ENCODE assay signal across 35 cellular contexts in the genomic region with DNA sequence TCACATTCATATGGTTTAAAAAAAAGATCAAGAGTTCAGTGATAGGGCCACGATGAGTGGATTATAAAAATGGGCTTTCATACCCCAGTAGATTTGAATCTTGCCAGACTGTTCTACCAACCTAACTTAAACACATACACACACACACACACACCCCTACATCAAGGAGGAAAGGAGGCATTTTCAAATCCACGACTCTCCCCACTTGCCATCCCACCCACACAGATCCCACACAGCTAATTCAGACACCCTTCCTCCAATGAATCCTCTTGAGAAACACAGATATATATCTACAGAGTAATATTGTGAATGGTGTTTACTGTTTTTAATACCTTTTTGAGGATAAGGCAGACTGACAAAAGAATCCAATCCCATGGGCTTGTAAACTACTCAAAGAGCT. TPM values are rescaled to one million over a fixed set of nuclear protein-coding genes. Genes with fewer than 3 reads are reported as not detected.
"Had no signal": no experiment of that assay in that cellular context is flagged by ENCODE, and none has a peak within 500 bp of the region (broad histone marks: within the 10 kb centered on the region; RNA-seq: fewer than 3 reads in every experiment).

No MANE protein-coding gene starts in this region.

- H3K36me3 ChIP-seq: left ventricle myocardium inferior, neural progenitor cell, neutrophil, right atrium auricular region, right lobe of liver, tibial nerve, uterus had no signal

- H2AFZ ChIP-seq: neural progenitor cell, parathyroid adenoma had no signal

- H3K27ac ChIP-seq: left ventricle myocardium inferior, neural progenitor cell, neutrophil, parathyroid adenoma, right atrium auricular region, right lobe of liver, tibial nerve, uterus had no signal

- H3K79me2 ChIP-seq: parathyroid adenoma had no signal

- H3K4me1 Mint-ChIP-seq: naive B cell; natural killer cell; stimulated activated memory B cell treated with anti-CD40 and anti-IgM and Interleukin-4, amounts not matched to agents 10 μg/mL and 1 μg/mL and 100 μg/mL, for 72 hours; stimulated activated naive CD8-positive, alpha-beta T cell treated with anti-CD3 and anti-CD28 coated beads, Interleukin-15, amount 100 ng/mL, for 72 hours had no signal

- H3K36me3 Mint-ChIP-seq: mesothelial cell of epicardium; natural killer cell; neural progenitor cell; stimulated activated memory B cell treated with anti-CD40 and anti-IgM and Interleukin-4, amounts not matched to agents 10 μg/mL and 1 μg/mL and 100 μg/mL, for 72 hours; type B pancreatic cell had no signal

- H3K4me3 ChIP-seq: left ventricle myocardium inferior, lung, neural progenitor cell, right atrium auricular region, right lobe of liver, smooth muscle cell, tibial nerve, uterus had no signal

- H3K4me2 ChIP-seq: neural progenitor cell, smooth muscle cell had no signal

- ATAC-seq: natural killer cell; right lobe of liver; stimulated activated memory B cell treated with anti-CD40 and anti-IgM and Interleukin-4, amounts not matched to agents 10 μg/mL and 1 μg/mL and 100 μg/mL, for 72 hours; stimulated activated naive CD8-positive, alpha-beta T cell treated with anti-CD3 and anti-CD28 coated beads, Interleukin-15, amount 100 ng/mL, for 72 hours had no signal

- H3K27me3 ChIP-seq: neural progenitor cell, right atrium auricular region, uterus had no signal

- H3K9ac ChIP-seq: neural progenitor cell, parathyroid adenoma had no signal

- H3K9me3 Mint-ChIP-seq: mesothelial cell of epicardium; natural killer cell; neural progenitor cell; stimulated activated memory B cell treated with anti-CD40 and anti-IgM and Interleukin-4, amounts not matched to agents 10 μg/mL and 1 μg/mL and 100 μg/mL, for 72 hours; stimulated activated naive CD8-positive, alpha-beta T cell treated with anti-CD3 and anti-CD28 coated beads, Interleukin-15, amount 100 ng/mL, for 72 hours; type B pancreatic cell had no signal

- DNase-seq: islet precursor cell; left ventricle myocardium inferior; mesendoderm; naive B cell; natural killer cell; nephron progenitor cell; occipital lobe; right lobe of liver; stimulated activated CD4-positive, alpha-beta T cell treated with anti-CD3 and anti-CD28 coated beads, Interleukin-1b, Interleukin-23, amount 100 ng/mL, for 48 hours; stimulated activated CD4-positive, alpha-beta T cell treated with anti-CD3 and anti-CD28 coated beads, Interleukin-2, amount 100 ng/mL, for 48 hours; stimulated activated CD4-positive, alpha-beta T cell treated with anti-CD3 and anti-CD28 coated beads, Interleukin-4, amount 100 ng/mL, for 4 hours; stimulated activated CD8-positive, alpha-beta memory T cell treated with anti-CD3 and anti-CD28 coated beads, Interleukin-4, amount 100 ng/mL, for 48 hours; stimulated activated naive CD4-positive, alpha-beta T cell treated with Interleukin-2 at 50 U/mL for 16 hours; stimulated activated naive CD8-positive, alpha-beta T cell treated with anti-CD3 and anti-CD28 coated beads, Interleukin-15, amount 100 ng/mL, for 72 hours; substantia nigra; uterus had no signal

- H3K9me3 ChIP-seq: left ventricle myocardium inferior, neutrophil, right atrium auricular region, right lobe of liver, tibial nerve, uterus had no signal

- H3K4me3 Mint-ChIP-seq: mesothelial cell of epicardium; naive B cell; natural killer cell; nephron progenitor cell; neural progenitor cell; stimulated activated memory B cell treated with anti-CD40 and anti-IgM and Interleukin-4, amounts not matched to agents 10 μg/mL and 1 μg/mL and 100 μg/mL, for 72 hours; stimulated activated naive CD8-positive, alpha-beta T cell treated with anti-CD3 and anti-CD28 coated beads, Interleukin-15, amount 100 ng/mL, for 72 hours; type B pancreatic cell had no signal

- H3K27ac Mint-ChIP-seq: mesothelial cell of epicardium; naive B cell; natural killer cell; nephron progenitor cell; neural progenitor cell; progenitor cell of endocrine pancreas; stimulated activated memory B cell treated with anti-CD40 and anti-IgM and Interleukin-4, amounts not matched to agents 10 μg/mL and 1 μg/mL and 100 μg/mL, for 72 hours; stimulated activated naive CD8-positive, alpha-beta T cell treated with anti-CD3 and anti-CD28 coated beads, Interleukin-15, amount 100 ng/mL, for 72 hours; type B pancreatic cell had no signal

- H3K4me1 ChIP-seq: left ventricle myocardium inferior, parathyroid adenoma, right atrium auricular region, right lobe of liver, tibial nerve, uterus had no signal

RNA-seq across cellular contexts. Expression of a gene that starts 16.8 kb away (rescaled TPM):
- total RNA-seq: kidney epithelial cell, left ventricle myocardium inferior, lower leg skin, lung, mesothelial cell of epicardium, mononuclear cell, natural killer cell, occipital lobe, osteocyte, progenitor cell of endocrine pancreas, pulmonary artery endothelial cell, renal cortical epithelial cell, right atrium auricular region, right lobe of liver, skeletal muscle tissue, smooth muscle cell, temporal lobe had no signal
- polyA plus RNA-seq: lung, smooth muscle cell had no signal
